Comparison of ENCODE assay signal across 11 cellular contexts in genomic region chr2:177633910-177634294, GRCh38.
DNase-seq lines count a peak whose midpoint lies in the region; ATAC-seq and TF ChIP-seq lines count a peak whose summit lies in the region.
"Had no signal": no experiment of that assay in that cellular context is flagged by ENCODE, and none has a peak within 500 bp of the region (broad histone marks: within the 10 kb centered on the region; RNA-seq: fewer than 3 reads in every experiment).

No MANE protein-coding gene starts in this region.

- H3K27me3 ChIP-seq in BLaER1, result no peaks in the 10 kb centered on the region
- no peaks in the 10 kb centered on the region for H3K27me3 ChIP-seq in neural progenitor cell
- H3K27me3 ChIP-seq: tibial artery had no signal

- no peak for DNase-seq in coronary artery (ENCODE audit: low spot score)
- no peak for DNase-seq in neural progenitor cell (ENCODE audit: low spot score)
- no peak for DNase-seq in stimulated activated CD4-positive, alpha-beta T cell treated with anti-CD3 and anti-CD28 coated beads, Interleukin-4, amount 100 ng/mL, for 24 hours
- no peak for DNase-seq in activated T-cell treated with anti-CD3 and anti-CD28 coated beads, Interleukin-2, amount 50 U/mL, for 72 hours
- DNase-seq: DMS53, SIG-M5, tibial artery had no signal

- no peaks in the 10 kb centered on the region for H3K9me3 ChIP-seq in BLaER1
- no peaks in the 10 kb centered on the region for H3K9me3 ChIP-seq in neural progenitor cell (ENCODE audit: low read depth)
- H3K9me3 ChIP-seq: tibial artery had no signal

- H3K79me2 ChIP-seq in neural progenitor cell (ENCODE audit: low read depth), result no peaks in the 10 kb centered on the region

- H3K36me3 ChIP-seq in BLaER1 (no peaks in the 10 kb centered on the region), neural progenitor cell (no peaks in the 10 kb centered on the region)
- H3K36me3 ChIP-seq: tibial artery had no signal

- no peaks in the 10 kb centered on the region for H3K9me3 Mint-ChIP-seq in neural progenitor cell
- H3K9me3 Mint-ChIP-seq in activated T-cell treated with anti-CD3 and anti-CD28 coated beads, Interleukin-2, amount 50 U/mL, for 72 hours, result no peaks in the 10 kb centered on the region

- TF ChIP-seq RAD21 in Ishikawa (IDR thresholded peaks at IDR 0.05; ENCODE audit: low read depth), result no peak

- ATAC-seq in GM18870 (IDR thresholded peaks at IDR 0.05; ENCODE audit: unreplicated experiment) (no peak), GM19324 (IDR thresholded peaks at IDR 0.05; ENCODE audit: low FRiP score, unreplicated experiment) (no peak)
- no peak for ATAC-seq in activated T-cell treated with anti-CD3 and anti-CD28 coated beads, Interleukin-2, amount 50 U/mL, for 72 hours (replicated peaks in 1 of 2)

- H3K4me3 ChIP-seq in BLaER1 (peak overlapping the region; percentile 56), coronary artery (peak overlapping the region; percentile 56), neural progenitor cell (peak overlapping the region; percentile 10)

- H4K20me1 ChIP-seq in BLaER1, result no peaks in the 10 kb centered on the region
- H4K20me1 ChIP-seq in neural progenitor cell (ENCODE audit: low read depth), result no peaks in the 10 kb centered on the region

- no peak overlapping the region for H3K27ac Mint-ChIP-seq in neural progenitor cell
- no peak overlapping the region for H3K27ac Mint-ChIP-seq in activated T-cell treated with anti-CD3 and anti-CD28 coated beads, Interleukin-2, amount 50 U/mL, for 72 hours

- H3K9ac ChIP-seq in BLaER1 (no peak overlapping the region), neural progenitor cell (no peak overlapping the region)

- peak overlapping the region; percentile 79; the same call in 1 of the 2 replicates for H3K27ac ChIP-seq in BLaER1
- no peak overlapping the region for H3K27ac ChIP-seq in coronary artery
- no peak overlapping the region for H3K27ac ChIP-seq in neural progenitor cell
- H3K27ac ChIP-seq: tibial artery had no signal

- no peaks in the 10 kb centered on the region for H3K36me3 Mint-ChIP-seq in neural progenitor cell
- H3K36me3 Mint-ChIP-seq in activated T-cell treated with anti-CD3 and anti-CD28 coated beads, Interleukin-2, amount 50 U/mL, for 72 hours (ENCODE audit: insufficient read depth in 2 of 2), result no peaks in the 10 kb centered on the region

- TF ChIP-seq CTCF in coronary artery (IDR thresholded peaks at IDR 0.05), result no peak
- TF ChIP-seq CTCF in neural progenitor cell (IDR thresholded peaks at IDR 0.05), result no peak

- H3K4me2 ChIP-seq in BLaER1 (peak overlapping the region; percentile 83), neural progenitor cell (peak overlapping the region; percentile 55)

- H3K4me1 Mint-ChIP-seq in neural progenitor cell, result peaks cover 4% of the 10 kb centered on the region
- no peaks in the 10 kb centered on the region for H3K4me1 Mint-ChIP-seq in activated T-cell treated with anti-CD3 and anti-CD28 coated beads, Interleukin-2, amount 50 U/mL, for 72 hours (ENCODE audit: low read depth)

- H2AFZ ChIP-seq in neural progenitor cell (replicated peaks), result peak overlapping the region; percentile 35

- TF ChIP-seq EP300 in Ishikawa (IDR thresholded peaks at IDR 0.05; ENCODE audit: borderline replicate concordance), result no peak

- H3K4me3 Mint-ChIP-seq in neural progenitor cell, result peak overlapping the region; percentile 17
- H3K4me3 Mint-ChIP-seq in activated T-cell treated with anti-CD3 and anti-CD28 coated beads, Interleukin-2, amount 50 U/mL, for 72 hours, result peak overlapping the region in 1 of 2 donors; percentile 65

- no peaks in the 10 kb centered on the region for H3F3A ChIP-seq in neural progenitor cell (ENCODE audit: low read depth)

- H3K4me1 ChIP-seq in BLaER1 (peaks cover 75% of the 10 kb centered on the region), neural progenitor cell (peaks cover 6% of the 10 kb centered on the region)
- H3K4me1 ChIP-seq: tibial artery had no signal

- H3K27me3 Mint-ChIP-seq in neural progenitor cell (ENCODE audit: insufficient read depth, low read depth), result no peaks in the 10 kb centered on the region
- peaks cover 7% of the 10 kb centered on the region for H3K27me3 Mint-ChIP-seq in activated T-cell treated with anti-CD3 and anti-CD28 coated beads, Interleukin-2, amount 50 U/mL, for 72 hours (ENCODE audit: low read depth)

TF ChIP-seq in Ishikawa, 13 proteins besides CTCF, POLR2A, EP300 and RAD21:
- TF ChIP-seq NFIC (IDR thresholded peaks at IDR 0.05) (peak; percentile 44; the same call in 1 of the 2 replicates), TEAD4 (IDR thresholded peaks at IDR 0.05) (no peak)
